ENCODE assay signal across 10 cellular contexts in genomic region chr22:46649176-46650077, GRCh38. TPM values are rescaled to one million over a fixed set of nuclear protein-coding genes. Genes with fewer than 3 reads are reported as not detected.
A peak's percentile ranks its signal among the peaks of the same experiment; 100 is the strongest.
DNase-seq lines count a peak whose midpoint lies in the region; ATAC-seq and TF ChIP-seq lines count a peak whose summit lies in the region.
"Had no signal": no experiment of that assay in that cellular context is flagged by ENCODE, and none has a peak within 500 bp of the region (broad histone marks: within the 10 kb centered on the region; RNA-seq: fewer than 3 reads in every experiment).

No MANE protein-coding gene starts in this region.

- no peaks in the 10 kb centered on the region for H3K27me3 Mint-ChIP-seq in CD4-positive, alpha-beta memory T cell

- H3K27ac ChIP-seq in prostate gland = peak overlapping the region; percentile 69 to 71
- H3K27ac ChIP-seq in CD4-positive, alpha-beta memory T cell (ENCODE audit: low read depth, low read length) = no peak overlapping the region

- DNase-seq in DMS153 (lab: John Stamatoyannopoulos, UW) (peak; percentile 79), NCI-H748 treated with DMSO at 0.1 percent for 48 hours (lab: John Stamatoyannopoulos, UW) (peak; percentile 10), fibroblast of mammary gland (ENCODE audit: low read depth) (peak; percentile 69), prostate gland (ENCODE audit: low spot score) (peak; percentile 81), D341Med (ENCODE audit: low spot score) (no peak), kidney glomerular epithelial cell (lab: John Stamatoyannopoulos, UW) (no peak)
- DNase-seq in CD4-positive, alpha-beta memory T cell = no peak
- DNase-seq: activated CD4-positive, alpha-beta T cell treated with anti-CD3 and anti-CD28 coated beads for 4 hours; effector CD8-positive, alpha-beta T cell had no signal

- CTCF ChIA-PET in CD4-positive, alpha-beta memory T cell (lab: Charles Lee; ENCODE audit: partially characterized antibody) = no interaction called here

- no peak for ATAC-seq in GM21360 (IDR thresholded peaks at IDR 0.05; ENCODE audit: unreplicated experiment)

- H3K36me3 Mint-ChIP-seq in CD4-positive, alpha-beta memory T cell = no peaks in the 10 kb centered on the region

- peak overlapping the region in 1 of 8 donors; percentile 33 for H3K4me3 Mint-ChIP-seq in CD4-positive, alpha-beta memory T cell

- no peaks in the 10 kb centered on the region for H3K27me3 ChIP-seq in prostate gland (replicated peaks; ENCODE audit: insufficient read depth)
- no peaks in the 10 kb centered on the region for H3K27me3 ChIP-seq in CD4-positive, alpha-beta memory T cell (ENCODE audit: insufficient read depth, low read length)

- no peaks in the 10 kb centered on the region for H3K9me3 ChIP-seq in prostate gland
- H3K9me3 ChIP-seq in CD4-positive, alpha-beta memory T cell (ENCODE audit: control insufficient read depth in 1 of 2, low read length in 2 of 2) = no peaks in the 10 kb centered on the region

- TF ChIP-seq CTCF in fibroblast of mammary gland (conservative IDR thresholded peaks at IDR 0.05; ENCODE audit: control insufficient read depth, insufficient read depth, low read depth, low read length) (no peak), prostate gland (IDR thresholded peaks at IDR 0.05) (no peak)

- POLR2A ChIA-PET in CD4-positive, alpha-beta memory T cell (lab: Charles Lee; ENCODE audit: partially characterized antibody) = no interaction called here

- peaks cover 11% of the 10 kb centered on the region for H3K4me1 ChIP-seq in prostate gland (replicated peaks)
- H3K4me1 ChIP-seq in CD4-positive, alpha-beta memory T cell (ENCODE audit: insufficient read depth, low read length) = peaks cover 11% of the 10 kb centered on the region

- peaks cover 10 to 29% (median 19%) of the 10 kb centered on the region in 4 donors for H3K4me1 Mint-ChIP-seq in CD4-positive, alpha-beta memory T cell

- intact Hi-C loops in prostate gland (cut with DNase I) = loop anchor here (2.0 to 5.0 kb wide), 2 partner anchors 72 to 83 kb away; no protein-coding TSS in a partner anchor
- intact Hi-C loops in CD4-positive, alpha-beta memory T cell (cut with micrococcal nuclease) = no loop called here

- H3K27ac Mint-ChIP-seq in CD4-positive, alpha-beta memory T cell = no peak overlapping the region

- H3K36me3 ChIP-seq in prostate gland = no peaks in the 10 kb centered on the region
- no peaks in the 10 kb centered on the region for H3K36me3 ChIP-seq in CD4-positive, alpha-beta memory T cell (ENCODE audit: insufficient read depth, low read length)

- 12% methylated on average over 25 of the region's 25 CpGs for WGBS in prostate gland

- no peak overlapping the region for H3K4me3 ChIP-seq in fibroblast of mammary gland (ENCODE audit: control insufficient read depth, low read depth, low read length)
- no peak overlapping the region for H3K4me3 ChIP-seq in prostate gland
- no peak overlapping the region for H3K4me3 ChIP-seq in CD4-positive, alpha-beta memory T cell (ENCODE audit: low read length in 2 of 2)

- TF ChIP-seq POLR2A in prostate gland (IDR thresholded peaks at IDR 0.05) = no peak

- H3K9me3 Mint-ChIP-seq in CD4-positive, alpha-beta memory T cell = no peaks in the 10 kb centered on the region

RNA-seq across cellular contexts. Expression of gene GRAMD4, which starts 29.2 kb away (rescaled TPM):
- total RNA-seq in prostate gland = 10 to 100 TPM; 12.1 to 20.2 TPM
- 10 to 100 TPM; 16.1 to 19.6 TPM for total RNA-seq in CD4-positive, alpha-beta memory T cell
- 1 to 10 TPM in 1 of 2 donors, under 1 TPM in 1; 0.73 to 7.2 TPM for polyA plus RNA-seq in CD4-positive, alpha-beta memory T cell

Comparison
In these comparisons a context has a peak if more than half of its experiments do, and no peak if none do; other contexts are left out.
1. DNase-seq: peak in DMS153 (single experiment), NCI-H748 treated with DMSO at 0.1 percent for 48 hours (single experiment), fibroblast of mammary gland (single experiment) and prostate gland (single experiment); none in D341Med (single experiment), CD4-positive, alpha-beta memory T cell (0 of 5) and kidney glomerular epithelial cell (single experiment).